ENCODE assay signal across 8 cellular contexts in genomic region chr9:6973762-6974161, GRCh38.
DNase-seq lines count a peak whose midpoint lies in the region; ATAC-seq and TF ChIP-seq lines count a peak whose summit lies in the region.

No MANE protein-coding gene starts in this region.

- no peak for TF ChIP-seq CTCF in IMR-90 (conservative IDR thresholded peaks at IDR 0.05; ENCODE audit: low read depth, low read length)
- TF ChIP-seq CTCF in WERI-Rb-1 (IDR thresholded peaks at IDR 0.05; ENCODE audit: low read depth, low read length) = no peak

- H4K5ac ChIP-seq in IMR-90 (ENCODE audit: low read depth, low read length) = no peak overlapping the region

- H3K27ac ChIP-seq in IMR-90 (ENCODE audit: insufficient read depth, low read length) = no peak overlapping the region
- H3K27ac ChIP-seq in WERI-Rb-1 = no peak overlapping the region

- no peak overlapping the region for H2AFZ ChIP-seq in IMR-90 (replicated peaks; ENCODE audit: low read length, poor library complexity)

- no peaks in the 10 kb centered on the region for H3K27me3 ChIP-seq in IMR-90 (ENCODE audit: control insufficient read depth, insufficient read depth, low read length)
- H3K27me3 ChIP-seq in WERI-Rb-1 (ENCODE audit: insufficient read depth, low read depth, severe bottlenecking) = no peaks in the 10 kb centered on the region

- no peak overlapping the region for H3K23ac ChIP-seq in IMR-90 (ENCODE audit: low read depth, low read length)

- DNase-seq in IMR-90 (peak; percentile 7), memory B cell (ENCODE audit: low spot score in 2 of 2) (no peak), HuH-7.5 (ENCODE audit: low spot score) (no peak), WERI-Rb-1 (no peak), NCI-H748 treated with DMSO at 0.1 percent for 48 hours (lab: John Stamatoyannopoulos, UW) (no peak)
- no peak for DNase-seq in stimulated activated CD4-positive, alpha-beta T cell treated with anti-CD3 and anti-CD28 coated beads, Interleukin-1b, Interleukin-23, amount 100 ng/mL, for 48 hours

- H3K4me1 ChIP-seq in IMR-90 (ENCODE audit: control insufficient read depth, insufficient read depth, low read length) = 0 out of 2 replicates have a peak, but pooled peaks cover 2% of the 10 kb centered on the region

- peak overlapping the region; percentile 50 for H3K27ac Mint-ChIP-seq in memory B cell

- no peak overlapping the region for H2AK5ac ChIP-seq in IMR-90 (ENCODE audit: low read depth, low read length)

- H3K9me3 Mint-ChIP-seq in memory B cell = no peaks in the 10 kb centered on the region

- H3K9me3 ChIP-seq in IMR-90 (ENCODE audit: control insufficient read depth, insufficient read depth, low read length) = no peaks in the 10 kb centered on the region
- no peaks in the 10 kb centered on the region for H3K9me3 ChIP-seq in WERI-Rb-1 (ENCODE audit: severe bottlenecking)

- H3K4me2 ChIP-seq in IMR-90 (ENCODE audit: low read depth, low read length) = no peak overlapping the region

- H3K18ac ChIP-seq in IMR-90 (ENCODE audit: low read depth, low read length) = no peak overlapping the region

- H3K36me3 Mint-ChIP-seq in memory B cell = peaks cover 23% of the 10 kb centered on the region

- H3K9me1 ChIP-seq in IMR-90 (ENCODE audit: insufficient read depth, low read length) = no peaks in the 10 kb centered on the region; the same call in 1 of the 2 replicates

- H3K4me1 Mint-ChIP-seq in memory B cell = peaks cover 16% of the 10 kb centered on the region

- POLR2A ChIA-PET in IMR-90 (lab: Charles Lee; ENCODE audit: unreplicated experiment) = interaction anchor here (0.5 kb wide), 1 partner anchor 24 kb away, joined by 3 read pairs; no protein-coding TSS in a partner anchor

- no peaks in the 10 kb centered on the region; a peak in 1 of 4 replicates for H3K79me1 ChIP-seq in IMR-90 (ENCODE audit: low read depth in 1 of 2, low read length in 2 of 2)

- H3K27me3 Mint-ChIP-seq in memory B cell = no peaks in the 10 kb centered on the region

- H4K91ac ChIP-seq in IMR-90 (ENCODE audit: insufficient read depth, low read depth, low read length) = no peak overlapping the region

- H2BK20ac ChIP-seq in IMR-90 (ENCODE audit: low read depth, low read length) = no peak overlapping the region

- no peak overlapping the region for H2AK9ac ChIP-seq in IMR-90 (replicated peaks; ENCODE audit: low read depth, low read length, poor library complexity)

- intact Hi-C loops in IMR-90 (cut with micrococcal nuclease) = loop anchor here (5.0 kb wide), 1 partner anchor 66 kb away; no protein-coding TSS in a partner anchor

- no peak overlapping the region for H3K14ac ChIP-seq in IMR-90 (replicated peaks; ENCODE audit: low read depth, low read length)

- no peak overlapping the region for H3K9ac ChIP-seq in IMR-90 (ENCODE audit: low read depth, low read length)

- H3K36me3 ChIP-seq in IMR-90 (ENCODE audit: control insufficient read depth, insufficient read depth, low read length) = no peaks in the 10 kb centered on the region
- H3K36me3 ChIP-seq in WERI-Rb-1 = no peaks in the 10 kb centered on the region

- H3K4me3 Mint-ChIP-seq in memory B cell = no peak overlapping the region

- ATAC-seq in GM19035 (IDR thresholded peaks at IDR 0.05; ENCODE audit: unreplicated experiment) (peak; percentile 99), HG02642 (IDR thresholded peaks at IDR 0.05; ENCODE audit: poor library complexity, unreplicated experiment) (peak; percentile 97), IMR-90 (ENCODE audit: low read depth) (no peak), memory B cell (ENCODE audit: low read depth) (no peak)

- no peak for TF ChIP-seq POLR2A in IMR-90 (IDR thresholded peaks at IDR 0.05; ENCODE audit: low read depth, low read length)

- no peak for TF ChIP-seq RAD21 in IMR-90 (IDR thresholded peaks at IDR 0.05; ENCODE audit: low read length)

- H2BK15ac ChIP-seq in IMR-90 (ENCODE audit: low read depth, low read length) = no peak overlapping the region

- H2BK120ac ChIP-seq in IMR-90 (ENCODE audit: low read depth, low read length) = no peak overlapping the region

- no peak overlapping the region for H4K8ac ChIP-seq in IMR-90 (ENCODE audit: low read depth in 2 of 2, low read length in 2 of 2)

- no peak overlapping the region for H2BK5ac ChIP-seq in IMR-90 (ENCODE audit: low read depth, low read length, poor library complexity, severe bottlenecking)

- dilution Hi-C loops in IMR-90 (cut with HindIII; ENCODE audit: low sequenced_read_pairs, unreplicated experiment) = no loop called here

- CTCF ChIA-PET in IMR-90 (lab: Yijun Ruan, JAX) = no interaction called here

- whole genome bisulfite sequencing in IMR-90 (ENCODE audit: extremely low coverage in 2 of 2, insufficient read length in 1 of 2), 2 experiments = no CpG with 5 or more reads among the region's 2 CpGs

- H3K4me3 ChIP-seq in IMR-90 (ENCODE audit: insufficient read depth, low read depth, low read length) = no peak overlapping the region
- H3K4me3 ChIP-seq in WERI-Rb-1 (ENCODE audit: low read depth, low read length) = no peak overlapping the region

- no peak overlapping the region for H3K56ac ChIP-seq in IMR-90 (ENCODE audit: extremely low read depth, insufficient read depth, low read length)

- H4K20me1 ChIP-seq in IMR-90 (ENCODE audit: insufficient read depth, low read length) = no peaks in the 10 kb centered on the region

- in situ Hi-C loops in IMR-90 (cut with MboI; ENCODE audit: low sequenced_read_pairs) = no loop called here

- BruUV-seq in IMR-90 (replicated peaks; lab: Mats Ljungman, UMichigan) = no TSS peak

- no peak overlapping the region for H3K4ac ChIP-seq in IMR-90 (ENCODE audit: low read depth, low read length)

TF ChIP-seq in IMR-90, 13 proteins besides CTCF, POLR2A, EP300 and RAD21:
- TF ChIP-seq RFX5 (IDR thresholded peaks at IDR 0.05; ENCODE audit: low read depth, low read length) = no peak
- no peak for TF ChIP-seq RCOR1 (IDR thresholded peaks at IDR 0.05; ENCODE audit: insufficient replicate concordance, low read length)
- no peak for TF ChIP-seq ELK1 (IDR thresholded peaks at IDR 0.05; ENCODE audit: borderline replicate concordance, low read depth, low read length)
- no peak for TF ChIP-seq USF2 (IDR thresholded peaks at IDR 0.05; ENCODE audit: low read depth, low read length)
- TF ChIP-seq BHLHE40 (IDR thresholded peaks at IDR 0.05; ENCODE audit: low read depth, low read length) = no peak
- TF ChIP-seq CEBPB (IDR thresholded peaks at IDR 0.05; ENCODE audit: low read depth, low read length) = no peak
- TF ChIP-seq CHD1 (IDR thresholded peaks at IDR 0.05; ENCODE audit: low read depth, low read length) = no peak
- TF ChIP-seq MAZ (IDR thresholded peaks at IDR 0.05; ENCODE audit: borderline replicate concordance, low read depth, low read length) = no peak
- no peak for TF ChIP-seq FOS (IDR thresholded peaks at IDR 0.05; ENCODE audit: low read depth, low read length)
- no peak for TF ChIP-seq NFE2L2 (IDR thresholded peaks at IDR 0.05; ENCODE audit: low read depth, low read length)
- TF ChIP-seq MAFK (IDR thresholded peaks at IDR 0.05; ENCODE audit: low read depth, low read length) = no peak
- TF ChIP-seq SMC3 (IDR thresholded peaks at IDR 0.05; ENCODE audit: low read depth, low read length) = no peak
- no peak for TF ChIP-seq MXI1 (IDR thresholded peaks at IDR 0.05; ENCODE audit: borderline replicate concordance, low read depth, low read length)

Comparison
In these comparisons a context has a peak if more than half of its experiments do, and no peak if none do; other contexts are left out.
1. ATAC-seq: peak in GM19035 (single experiment) and HG02642 (single experiment); none in IMR-90 (single experiment) and memory B cell (single experiment).